Comparison of ENCODE assay signal across 21 cellular contexts in genomic region chr6:148974351-148974750, GRCh38.
"Had no signal": no experiment of that assay in that cellular context is flagged by ENCODE, and none has a peak within 500 bp of the region (broad histone marks: within the 10 kb centered on the region; RNA-seq: fewer than 3 reads in every experiment).

No MANE protein-coding gene starts in this region.

- H3K27ac ChIP-seq: SK-N-MC, VCaP had no signal

- H3K36me3 Mint-ChIP-seq: activated naive CD4-positive, alpha-beta T cell treated with anti-CD3 and anti-CD28 coated beads, Interleukin-2, amount 10 ng/mL, durations not matched to agents 7 days and 5 days; activated naive CD8-positive, alpha-beta T cell treated with anti-CD3 and anti-CD28 coated beads for 36 hours; T-cell had no signal

- H3K27ac Mint-ChIP-seq: activated CD4-positive, alpha-beta memory T cell treated with anti-CD3 and anti-CD28 coated beads, Interleukin-2, amount 10 ng/mL, durations not matched to agents 7 days and 5 days; activated CD4-positive, alpha-beta T cell treated with anti-CD3 and anti-CD28 coated beads for 36 hours; activated naive CD4-positive, alpha-beta T cell treated with anti-CD3 and anti-CD28 coated beads, Interleukin-2, amount 10 ng/mL, durations not matched to agents 7 days and 5 days; activated naive CD8-positive, alpha-beta T cell treated with anti-CD3 and anti-CD28 coated beads for 36 hours; activated T-cell treated with anti-CD3 and anti-CD28 coated beads, Interleukin-2, amount 50 U/mL, for 72 hours; activated T-helper 2 cell treated with anti-CD3 and anti-CD28 coated beads, Interferon-gamma antibody, Interleukin-2, Interleukin-4, amounts not matched to agents 10 μg/mL and 5 μg/mL and 100 μg/mL, durations not matched to agents 14 hours and 24 hours and 36 hours; T-cell had no signal

- H3K4me1 Mint-ChIP-seq: activated CD4-positive, alpha-beta memory T cell treated with anti-CD3 and anti-CD28 coated beads, Interleukin-2, amount 10 ng/mL, durations not matched to agents 7 days and 5 days; activated CD4-positive, alpha-beta T cell treated with anti-CD3 and anti-CD28 coated beads for 36 hours; activated naive CD4-positive, alpha-beta T cell treated with anti-CD3 and anti-CD28 coated beads, Interleukin-2, amount 10 ng/mL, durations not matched to agents 7 days and 5 days; activated naive CD8-positive, alpha-beta T cell treated with anti-CD3 and anti-CD28 coated beads for 36 hours had no signal

- DNase-seq: activated CD4-positive, alpha-beta memory T cell treated with anti-CD3 and anti-CD28 coated beads, Interleukin-2, amount 10 ng/mL, durations not matched to agents 7 days and 5 days; activated CD4-positive, alpha-beta T cell treated with anti-CD3 and anti-CD28 coated beads for 36 hours; activated CD4-positive, alpha-beta T cell treated with anti-CD3 and anti-CD28 coated beads, Interleukin-2, amount 50 U/mL, for 1 hour; activated gamma-delta T cell treated with Interleukin-2 at 50 U/mL for 16 hours; activated naive CD4-positive, alpha-beta T cell treated with anti-CD3 and anti-CD28 coated beads, Interleukin-2, amount 10 ng/mL, durations not matched to agents 7 days and 5 days; activated naive CD8-positive, alpha-beta T cell treated with anti-CD3 and anti-CD28 coated beads for 36 hours; activated T-cell treated with anti-CD3 and anti-CD28 coated beads, Interleukin-2, amount 50 U/mL, for 72 hours; cerebellar nuclear complex; NCI-H1048; NCI-H187 treated with DMSO at 0.1 percent for 48 hours; NCI-H2081 treated with DMSO at 0.1 percent for 48 hours; NCI-H226; NCI-H774; T-cell; T-helper 2 cell; T1000 had no signal

- H3K9me3 Mint-ChIP-seq: activated CD4-positive, alpha-beta memory T cell treated with anti-CD3 and anti-CD28 coated beads, Interleukin-2, amount 10 ng/mL, durations not matched to agents 7 days and 5 days; activated naive CD4-positive, alpha-beta T cell treated with anti-CD3 and anti-CD28 coated beads, Interleukin-2, amount 10 ng/mL, durations not matched to agents 7 days and 5 days; activated naive CD8-positive, alpha-beta T cell treated with anti-CD3 and anti-CD28 coated beads for 36 hours; activated T-cell treated with anti-CD3 and anti-CD28 coated beads, Interleukin-2, amount 50 U/mL, for 72 hours; activated T-helper 2 cell treated with anti-CD3 and anti-CD28 coated beads, Interferon-gamma antibody, Interleukin-2, Interleukin-4, amounts not matched to agents 10 μg/mL and 5 μg/mL and 100 μg/mL, durations not matched to agents 14 hours and 24 hours and 36 hours; T-cell had no signal

- H3K4me3 ChIP-seq: SK-N-MC had no signal

- ATAC-seq: activated CD4-positive, alpha-beta T cell treated with anti-CD3 and anti-CD28 coated beads for 36 hours; activated T-cell treated with anti-CD3 and anti-CD28 coated beads, Interleukin-2, amount 50 U/mL, for 72 hours; Panc1; Right ventricle myocardium inferior; T-cell had no signal

- H3K4me3 Mint-ChIP-seq: activated CD4-positive, alpha-beta memory T cell treated with anti-CD3 and anti-CD28 coated beads, Interleukin-2, amount 10 ng/mL, durations not matched to agents 7 days and 5 days; activated CD4-positive, alpha-beta T cell treated with anti-CD3 and anti-CD28 coated beads for 36 hours; activated naive CD4-positive, alpha-beta T cell treated with anti-CD3 and anti-CD28 coated beads, Interleukin-2, amount 10 ng/mL, durations not matched to agents 7 days and 5 days; activated naive CD8-positive, alpha-beta T cell treated with anti-CD3 and anti-CD28 coated beads for 36 hours; activated T-cell treated with anti-CD3 and anti-CD28 coated beads, Interleukin-2, amount 50 U/mL, for 72 hours; T-cell had no signal
